Comparison of ENCODE assay signal across 3 cellular contexts in the genomic region with DNA sequence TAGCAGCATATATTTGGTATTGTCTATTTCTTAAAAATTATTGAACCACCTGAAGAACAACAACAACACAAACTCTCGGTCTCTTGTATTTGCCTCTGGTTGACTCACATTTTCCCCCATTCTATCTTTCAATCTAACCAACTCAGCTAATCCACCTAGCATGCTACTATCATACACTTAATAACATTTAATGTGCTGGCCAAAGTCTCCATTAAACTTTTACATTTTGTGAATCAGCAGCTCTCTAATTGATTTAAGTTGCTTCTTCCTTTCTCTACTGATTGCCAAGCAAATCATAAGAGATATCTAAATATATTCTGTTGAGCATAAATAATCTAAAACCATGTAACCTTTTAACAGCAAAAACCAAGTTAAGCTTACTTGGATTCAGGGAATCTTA.
"Had no signal": no experiment of that assay in that cellular context is flagged by ENCODE, and none has a peak within 500 bp of the region (broad histone marks: within the 10 kb centered on the region; RNA-seq: fewer than 3 reads in every experiment).

No MANE protein-coding gene starts in this region.

- DNase-seq: GDM1, GF-D8 had no signal

- ATAC-seq: GM12878 had no signal

- H3K4me3 ChIP-seq: GM12878 had no signal
